In the genomic region with DNA sequence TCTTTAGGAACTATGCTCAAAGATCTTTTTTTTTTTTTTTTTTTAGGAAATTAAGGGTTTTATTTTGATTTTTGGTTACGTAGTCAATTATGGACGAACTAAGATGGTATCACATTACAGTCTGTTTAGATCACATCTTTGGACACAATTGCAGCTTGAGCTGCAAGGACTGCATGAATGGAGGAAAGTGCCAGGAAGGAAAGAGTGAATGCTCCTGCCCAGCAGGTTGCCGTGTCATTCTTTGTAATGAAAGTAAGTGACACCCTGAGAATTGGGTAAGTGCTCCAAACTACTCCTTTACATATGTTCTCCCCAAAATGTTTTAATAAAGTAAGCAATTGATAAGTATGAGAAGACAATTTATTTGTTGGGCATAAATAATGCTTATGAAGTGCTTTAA, we compare ENCODE assay signal across 22 cellular contexts.
DNase-seq lines count a peak whose midpoint lies in the region; ATAC-seq and TF ChIP-seq lines count a peak whose summit lies in the region.
"Had no signal": no experiment of that assay in that cellular context is flagged by ENCODE, and none has a peak within 500 bp of the region (broad histone marks: within the 10 kb centered on the region; RNA-seq: fewer than 3 reads in every experiment).

No MANE protein-coding gene starts in this region.

- H3K4me3 ChIP-seq in HUES64 (ENCODE audit: low read length) (no peak overlapping the region), fibroblast of lung (replicated peaks in 1 of 4; ENCODE audit: control extremely low read depth in 1 of 4, insufficient read depth in 1 of 4, low read depth in 3 of 4, low read length in 4 of 4) (no peak overlapping the region), neuronal stem cell (ENCODE audit: low read length in 2 of 2) (no peak overlapping the region), Karpas-422 (ENCODE audit: low read length) (no peak overlapping the region)
- H3K4me3 ChIP-seq: adrenal gland, K562, testis had no signal

- no peak overlapping the region for H4K8ac ChIP-seq in neuronal stem cell (ENCODE audit: low read depth, low read length)

- no peak overlapping the region for H2BK12ac ChIP-seq in neuronal stem cell (ENCODE audit: low read length)

- H3K4me2 ChIP-seq in fibroblast of lung (ENCODE audit: extremely low read depth, insufficient read depth, low read length) (no peak overlapping the region), neuronal stem cell (ENCODE audit: insufficient read depth, low read length, poor library complexity, severe bottlenecking) (no peak overlapping the region), Karpas-422 (ENCODE audit: low read depth, low read length, poor library complexity, severe bottlenecking) (no peak overlapping the region)

- WGBS in HUES64 = 6% methylated on average over 3 of the region's 3 CpGs
- no CpG with 5 or more reads among the region's 3 CpGs for WGBS in neuronal stem cell (ENCODE audit: extremely low coverage in 2 of 2, insufficient read length in 2 of 2, insufficient replicate concordance in 1 of 2), 2 donors

- H3K79me2 ChIP-seq in fibroblast of lung (ENCODE audit: control insufficient read depth, insufficient read depth, low read length) = no peaks in the 10 kb centered on the region
- no peaks in the 10 kb centered on the region for H3K79me2 ChIP-seq in Karpas-422 (ENCODE audit: low read length)

- H2BK15ac ChIP-seq in neuronal stem cell (ENCODE audit: low read length) = no peak overlapping the region

- DNase-seq in NCI-H2227 (lab: John Stamatoyannopoulos, UW; ENCODE audit: unreplicated experiment) (peak; percentile 45), fibroblast of lung (ENCODE audit: low read depth in 2 of 2) (peak; percentile 2 to 17), neuronal stem cell (ENCODE audit: low spot score) (peak; percentile 84), GF-D8 (lab: John Stamatoyannopoulos, UW) (no peak), Karpas-422 (no peak)
- DNase-seq: activated effector memory CD4-positive, alpha-beta T cell treated with Interleukin-2 at 50 U/mL for 16 hours; adrenal gland; effector memory CD4-positive, alpha-beta T cell; left cardiac atrium; midbrain; NCI-H2171 treated with DMSO at 0.1 percent for 48 hours; NK-92 treated with Interleukin-12 subunit alpha and Interleukin-12 subunit beta, amount 100 ng/mL, for 24 hours; right cardiac atrium; RPMI8226; T-helper 9 cell; testis had no signal

- H3K27me3 ChIP-seq in HUES64 (ENCODE audit: insufficient read depth, low read length) = peaks cover 4% of the 10 kb centered on the region; the same call in 1 of the 2 replicates
- H3K27me3 ChIP-seq in fibroblast of lung (ENCODE audit: control insufficient read depth, insufficient read depth, low read length) = no peaks in the 10 kb centered on the region
- no peaks in the 10 kb centered on the region for H3K27me3 ChIP-seq in neuronal stem cell (ENCODE audit: control insufficient read depth in 3 of 3, insufficient read depth in 3 of 3, low read depth in 1 of 3, low read length in 3 of 3)
- no peaks in the 10 kb centered on the region for H3K27me3 ChIP-seq in Karpas-422 (ENCODE audit: low read length)
- H3K27me3 ChIP-seq: adrenal gland, testis had no signal

- TF ChIP-seq CTCF in fibroblast of lung (conservative IDR thresholded peaks at IDR 0.05 in 1 of 2, IDR thresholded peaks at IDR 0.05 in 1 of 2; ENCODE audit: low read depth in 1 of 2, low read length in 2 of 2) = no peak

- ATAC-seq in GM21447 (IDR thresholded peaks at IDR 0.05; ENCODE audit: unreplicated experiment) = no peak
- ATAC-seq: activated CD4-positive, CD25-positive, alpha-beta regulatory T cell treated with anti-CD3 and anti-CD28 coated beads, Interleukin-2, amount 50 U/mL, for 24 hours; K562; left cardiac atrium; right cardiac atrium; SK-N-SH treated with all-trans-retinoic acid at 6 μM for 48 hours; stimulated activated effector memory CD8-positive, alpha-beta T cell treated with anti-CD3 and anti-CD28 coated beads, Interleukin-12 subunit alpha, Interleukin-12 subunit beta, amount 100 ng/mL, for 72 hours had no signal

- H2AK5ac ChIP-seq in neuronal stem cell (ENCODE audit: low read depth, low read length) = no peak overlapping the region

- H3K9me3 ChIP-seq in HUES64 (ENCODE audit: insufficient read depth, low read depth, low read length) (no peaks in the 10 kb centered on the region), fibroblast of lung (ENCODE audit: control insufficient read depth, insufficient read depth, low read depth, low read length) (no peaks in the 10 kb centered on the region), neuronal stem cell (replicated peaks in 1 of 2; ENCODE audit: control insufficient read depth in 2 of 2, insufficient read depth in 1 of 2, low read depth in 1 of 2, low read length in 2 of 2) (no peaks in the 10 kb centered on the region), Karpas-422 (ENCODE audit: low read length) (no peaks in the 10 kb centered on the region)
- H3K9me3 ChIP-seq: adrenal gland, testis had no signal

- H3K9ac ChIP-seq in HUES64 (ENCODE audit: low read depth, low read length) (0 out of 2 replicates have a peak overlapping the region, but pooled peaks have one; percentile 0), fibroblast of lung (ENCODE audit: insufficient read depth, low read length) (no peak overlapping the region), neuronal stem cell (ENCODE audit: low read depth, low read length, poor library complexity) (no peak overlapping the region), Karpas-422 (ENCODE audit: low read length) (no peak overlapping the region)

- H3K23ac ChIP-seq in neuronal stem cell (ENCODE audit: low read depth, low read length, poor library complexity) = no peak overlapping the region

- H3K18ac ChIP-seq in neuronal stem cell (ENCODE audit: low read length) = no peak overlapping the region

- H2BK5ac ChIP-seq in neuronal stem cell (ENCODE audit: low read length) = no peak overlapping the region

- no peak overlapping the region for H4K91ac ChIP-seq in neuronal stem cell (ENCODE audit: low read depth, low read length, poor library complexity)

- H3K36me3 ChIP-seq in HUES64 (ENCODE audit: insufficient read depth, low read length) = no peaks in the 10 kb centered on the region
- H3K36me3 ChIP-seq in fibroblast of lung (ENCODE audit: control insufficient read depth, insufficient read depth, low read length) = no peaks in the 10 kb centered on the region
- peaks cover 0 to 9% of the 10 kb centered on the region in 2 donors for H3K36me3 ChIP-seq in neuronal stem cell (replicated peaks in 1 of 2; ENCODE audit: control insufficient read depth in 2 of 2, insufficient read depth in 2 of 2, low read length in 2 of 2)
- H3K36me3 ChIP-seq in Karpas-422 (ENCODE audit: insufficient read depth, low read length) = no peaks in the 10 kb centered on the region
- H3K36me3 ChIP-seq: adrenal gland had no signal

- no peaks in the 10 kb centered on the region for H4K20me1 ChIP-seq in fibroblast of lung (ENCODE audit: control insufficient read depth, extremely low read depth, insufficient read depth, low read length)
- H4K20me1 ChIP-seq in Karpas-422 (ENCODE audit: insufficient read depth, low read depth, low read length) = no peaks in the 10 kb centered on the region

- no peak overlapping the region for H3K14ac ChIP-seq in neuronal stem cell (ENCODE audit: low read length)

- no peak overlapping the region for H2BK120ac ChIP-seq in neuronal stem cell (ENCODE audit: low read depth, low read length)

- H3K9me2 ChIP-seq in Karpas-422 (replicated peaks; ENCODE audit: insufficient read depth, low read length) = no peaks in the 10 kb centered on the region

- peak overlapping the region; percentile 75 for H3K27ac ChIP-seq in HUES64 (ENCODE audit: low read depth, low read length)
- no peak overlapping the region for H3K27ac ChIP-seq in fibroblast of lung (ENCODE audit: insufficient read depth, low read length)
- H3K27ac ChIP-seq in neuronal stem cell (replicated peaks; ENCODE audit: low read length) = no peak overlapping the region
- no peak overlapping the region for H3K27ac ChIP-seq in Karpas-422 (ENCODE audit: low read length)
- H3K27ac ChIP-seq: adrenal gland, testis had no signal

- H3K4ac ChIP-seq in neuronal stem cell (ENCODE audit: low read length) = no peak overlapping the region

- no peaks in the 10 kb centered on the region for H3K79me1 ChIP-seq in neuronal stem cell (ENCODE audit: low read depth, low read length)

- H3K4me1 ChIP-seq in HUES64 (ENCODE audit: insufficient read depth, low read length) (peaks cover 70% of the 10 kb centered on the region), fibroblast of lung (ENCODE audit: control insufficient read depth, extremely low read depth, insufficient read depth, low read length) (no peaks in the 10 kb centered on the region), neuronal stem cell (ENCODE audit: control insufficient read depth in 2 of 2, insufficient read depth in 1 of 2, low read depth in 1 of 2, low read length in 2 of 2) (peaks cover 6 to 42% of the 10 kb centered on the region in 2 donors), Karpas-422 (ENCODE audit: low read length) (no peaks in the 10 kb centered on the region)
- H3K4me1 ChIP-seq: adrenal gland, testis had no signal

- H2AFZ ChIP-seq in fibroblast of lung (ENCODE audit: low read length) (no peak overlapping the region), neuronal stem cell (ENCODE audit: low read length) (no peak overlapping the region), Karpas-422 (ENCODE audit: low read length) (no peak overlapping the region)

Comparison
In these comparisons a context has a peak if more than half of its experiments do, and no peak if none do; other contexts are left out.
1. DNase-seq: peak in NCI-H2227 (single experiment), fibroblast of lung (2 of 2) and neuronal stem cell (single experiment); none in GF-D8 (single experiment) and Karpas-422 (single experiment).